21 cellular contexts compared by ENCODE assay signal in the genomic region with DNA sequence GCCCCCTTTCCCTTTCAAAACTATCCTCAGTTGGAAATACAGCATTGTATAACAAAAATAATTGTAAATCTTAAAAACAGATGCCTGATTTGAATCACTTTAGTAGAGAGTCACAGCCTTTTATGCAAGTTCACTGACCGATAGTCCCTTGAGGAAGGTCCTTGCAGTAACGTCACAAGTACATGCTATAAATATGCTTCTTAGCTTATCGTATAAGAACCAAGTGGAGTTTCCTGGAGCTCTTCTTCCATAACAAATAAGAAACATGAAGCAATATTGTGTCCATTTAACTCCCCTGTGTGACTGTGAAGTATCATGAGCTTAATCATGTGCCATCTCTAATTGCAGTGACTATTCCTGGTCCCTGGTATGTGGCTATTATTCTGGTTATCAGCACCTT.
"Had no signal": no experiment of that assay in that cellular context is flagged by ENCODE, and none has a peak within 500 bp of the region (broad histone marks: within the 10 kb centered on the region; RNA-seq: fewer than 3 reads in every experiment).

No MANE protein-coding gene starts in this region.

- H3K4me3 ChIP-seq: MG63, SJCRH30 had no signal

- ATAC-seq: SK-N-SH treated with all-trans-retinoic acid at 6 μM for 48 hours had no signal

- H3K27ac ChIP-seq: SJCRH30 had no signal

- DNase-seq: IMR-90, Karpas-422, KG1, MG63, NCI-H1092, NCI-H1105 treated with DMSO at 0.1 percent for 48 hours, NCI-H1436, NCI-H187, NCI-H2029, NCI-H2081 treated with DMSO at 0.1 percent for 48 hours, NCI-H2171, NCI-H226, NCI-H446, NCI-H510A, NCI-H524 treated with DMSO at 0.1 percent for 48 hours, NCI-H69, NCI-H774, RPMI8226, SHP77 treated with DMSO at 0.1 percent for 48 hours, SJCRH30 had no signal

- H3K36me3 ChIP-seq: MG63, SJCRH30 had no signal

- H3K27me3 ChIP-seq: MG63, SJCRH30 had no signal
